8 cellular contexts compared by ENCODE assay signal in genomic region chr15:40069178-40070165, GRCh38. TPM values are rescaled to one million over a fixed set of nuclear protein-coding genes. Genes with fewer than 3 reads are reported as not detected.
DNase-seq lines count a peak whose midpoint lies in the region; ATAC-seq, FAIRE-seq and TF ChIP-seq lines count a peak whose summit lies in the region.

No MANE protein-coding gene starts in this region.

- TF ChIP-seq EP300 in GM12878 (IDR thresholded peaks at IDR 0.05; ENCODE audit: borderline replicate concordance in 1 of 2, control insufficient read depth in 1 of 2, low read depth in 2 of 2, low read length in 2 of 2): no peak

- FAIRE-seq in GM12878 (lab: Jason Lieb, UNC) (no peak), keratinocyte (lab: Jason Lieb, UNC) (no peak)

- H3K9me3 Mint-ChIP-seq in CD8-positive, alpha-beta memory T cell: no peaks in the 10 kb centered on the region
- H3K9me3 Mint-ChIP-seq in T-cell: no peaks in the 10 kb centered on the region

- no peaks in the 10 kb centered on the region for H3K9me1 ChIP-seq in keratinocyte (ENCODE audit: control insufficient read depth, extremely low read depth, insufficient read depth, low read length)

- peak overlapping the region; percentile 57 for H3K4me2 ChIP-seq in GM12878 (ENCODE audit: control insufficient read depth, insufficient read depth)
- no peak overlapping the region for H3K4me2 ChIP-seq in keratinocyte (ENCODE audit: control insufficient read depth, extremely low read depth, insufficient read depth, low read depth, low read length)

- H3K4me1 Mint-ChIP-seq in CD8-positive, alpha-beta memory T cell: peaks cover 10 to 14% (median 13%) of the 10 kb centered on the region in 3 donors
- peaks cover 13 to 19% (median 16%) of the 10 kb centered on the region in 3 donors for H3K4me1 Mint-ChIP-seq in T-cell

- TF ChIP-seq CTCF in GM12865 (IDR thresholded peaks at IDR 0.05; ENCODE audit: insufficient read depth, low read depth, low read length, missing control alignments): no peak
- no peak for TF ChIP-seq CTCF in GM12878 (IDR thresholded peaks at IDR 0.05 in 2 of 3, conservative IDR thresholded peaks at IDR 0.05 in 1 of 3; ENCODE audit: control insufficient read depth in 2 of 3, extremely low read depth in 1 of 3, insufficient read depth in 1 of 3, low read depth in 3 of 3, low read length in 3 of 3)
- TF ChIP-seq CTCF in keratinocyte (optimal IDR thresholded peaks at IDR 0.05 in 1 of 3, IDR thresholded peaks at IDR 0.05 in 1 of 3, conservative IDR thresholded peaks at IDR 0.05 in 1 of 3; ENCODE audit: extremely low read depth in 1 of 3, insufficient read depth in 2 of 3, low read length in 3 of 3): no peak

- no peak overlapping the region for H3K4me3 Mint-ChIP-seq in CD8-positive, alpha-beta memory T cell
- H3K4me3 Mint-ChIP-seq in T-cell: no peak overlapping the region

- SMC1A ChIA-PET in GM12878 (lab: Charles Lee; ENCODE audit: uncharacterized antibody, unreplicated experiment): interaction anchor here (1.0 to 43.9 kb wide), 8 partner anchors 9 to 100 kb away, joined by 3 to 981 read pairs (median 6); partner anchors contain the start of gene BMF

- peak overlapping the region; percentile 47; the same call in 1 of the 2 replicates for H3K9ac ChIP-seq in GM12878 (ENCODE audit: control insufficient read depth, insufficient read depth, low read length)
- H3K9ac ChIP-seq in keratinocyte (ENCODE audit: control insufficient read depth, extremely low read depth, insufficient read depth, low read length): no peak overlapping the region

- in situ Hi-C loops in GM12878 (cut with MboI): no loop called here

- H3K27ac ChIP-seq in GM12878 (ENCODE audit: control insufficient read depth, insufficient read depth): peak overlapping the region; percentile 66
- no peak overlapping the region for H3K27ac ChIP-seq in keratinocyte (ENCODE audit: control insufficient read depth, insufficient read depth, low read length)
- H3K27ac ChIP-seq in CD8-positive, alpha-beta memory T cell (ENCODE audit: low read depth, low read length): no peak overlapping the region

- H3K4me1 ChIP-seq in GM12878 (ENCODE audit: control insufficient read depth, insufficient read depth, low read length) (peaks cover 36% of the 10 kb centered on the region), keratinocyte (ENCODE audit: control insufficient read depth, extremely low read depth, insufficient read depth, low read length) (peaks cover 13% of the 10 kb centered on the region)
- H3K4me1 ChIP-seq in CD8-positive, alpha-beta memory T cell (ENCODE audit: insufficient read depth, low read length): peaks cover 6% of the 10 kb centered on the region

- DNase-seq in GM12865 (ENCODE audit: low read depth) (peak; percentile 90), NCI-H2029 treated with DMSO at 0.1 percent for 48 hours (lab: John Stamatoyannopoulos, UW) (peak; percentile 82), GM12878 (ENCODE audit: low read depth, low spot score) (no peak), keratinocyte (ENCODE audit: low read depth, low spot score) (no peak), smooth muscle cell of the brain vasculature (ENCODE audit: low read depth, low spot score) (peak; percentile 41), T-cell (no peak)
- no peak for DNase-seq in CD8-positive, alpha-beta memory T cell

- peak overlapping the region; percentile 82 for H2AFZ ChIP-seq in GM12878 (ENCODE audit: control insufficient read depth, low read depth, low read length)
- H2AFZ ChIP-seq in keratinocyte (ENCODE audit: control insufficient read depth, low read length): peak overlapping the region; percentile 51

- H3K36me3 ChIP-seq in GM12878 (ENCODE audit: control insufficient read depth in 2 of 2, insufficient read depth in 2 of 2, low read length in 1 of 2) (no peaks in the 10 kb centered on the region), keratinocyte (ENCODE audit: control insufficient read depth in 2 of 2, extremely low read depth in 1 of 2, insufficient read depth in 2 of 2, low read length in 2 of 2) (no peaks in the 10 kb centered on the region)
- no peaks in the 10 kb centered on the region for H3K36me3 ChIP-seq in CD8-positive, alpha-beta memory T cell (ENCODE audit: insufficient read depth, low read length)

- CTCF ChIA-PET in GM12878 (lab: Yijun Ruan, JAX) (interaction anchor here (1.5 to 23.9 kb wide), 3 partner anchors 22 to 33 kb away, joined by 7 to 578 read pairs (median 9); partner anchors contain the start of gene BMF), T-cell (lab: Charles Lee) (no interaction called here)
- CTCF ChIA-PET in CD8-positive, alpha-beta memory T cell (lab: Charles Lee): interaction anchor here (1.2 to 7.7 kb wide), 3 partner anchors 16 to 205 kb away, joined by 3 to 30 read pairs (median 3); no protein-coding TSS in a partner anchor

- BruUV-seq in GM12878 (replicated peaks; lab: Mats Ljungman, UMichigan): no TSS peak

- intact Hi-C loops in GM12878 (cut with micrococcal nuclease; ENCODE audit: unreplicated experiment): loop anchor here (1.0 kb wide), 1 partner anchor 29 kb away; no protein-coding TSS in a partner anchor

- H3K27ac Mint-ChIP-seq in CD8-positive, alpha-beta memory T cell: no peak overlapping the region
- no peak overlapping the region for H3K27ac Mint-ChIP-seq in T-cell

- POLR2A ChIA-PET in GM12878 (lab: Charles Lee) (interaction anchor here (1.0 to 12.9 kb wide), 5 partner anchors 10 to 37 kb away, joined by 5 to 208 read pairs (median 5); no protein-coding TSS in a partner anchor), T-cell (lab: Charles Lee) (no interaction called here)
- POLR2A ChIA-PET in CD8-positive, alpha-beta memory T cell (lab: Charles Lee): no interaction called here

- no peak for TF ChIP-seq RAD21 in GM12878 (IDR thresholded peaks at IDR 0.05; ENCODE audit: insufficient read depth, low read depth, low read length)

- H3K9me3 ChIP-seq in GM12878 (replicated peaks; ENCODE audit: control insufficient read depth, insufficient read depth, low read length) (no peaks in the 10 kb centered on the region; the same call in 2 of the 3 replicates), keratinocyte (ENCODE audit: control insufficient read depth, low read depth, low read length) (no peaks in the 10 kb centered on the region)
- H3K9me3 ChIP-seq in CD8-positive, alpha-beta memory T cell (ENCODE audit: low read length): no peaks in the 10 kb centered on the region

- H3K4me3 ChIP-seq in GM12865 (ENCODE audit: low read depth, low read length): peak overlapping the region; percentile 58
- H3K4me3 ChIP-seq in GM12878: no peak overlapping the region; the same call in 1 of the 2 replicates
- H3K4me3 ChIP-seq in keratinocyte (ENCODE audit: control insufficient read depth in 2 of 3, extremely low read depth in 1 of 3, insufficient read depth in 2 of 3, low read depth in 1 of 3, low read length in 3 of 3): no peak overlapping the region
- H3K4me3 ChIP-seq in CD8-positive, alpha-beta memory T cell (ENCODE audit: low read length): no peak overlapping the region

- RAD21 ChIA-PET in GM12878 (lab: Charles Lee; ENCODE audit: unreplicated experiment): interaction anchor here (1.3 to 21.0 kb wide), 5 partner anchors 14 to 136 kb away, joined by 4 to 509 read pairs (median 7); partner anchors contain the start of genes BMF and EIF2AK4

- TF ChIP-seq POLR2A in GM12878 (IDR thresholded peaks at IDR 0.05; ENCODE audit: low read depth, low read length): peak; percentile 79

- no peaks in the 10 kb centered on the region for H3K36me3 Mint-ChIP-seq in CD8-positive, alpha-beta memory T cell
- no peaks in the 10 kb centered on the region for H3K36me3 Mint-ChIP-seq in T-cell

- WGBS in GM12878 (ENCODE audit: insufficient coverage, insufficient replicate concordance, low lambda C conversion rate, missing lambda C conversion rate): 21% methylated on average over 28 of the region's 32 CpGs

- no peaks in the 10 kb centered on the region for H4K20me1 ChIP-seq in GM12878 (ENCODE audit: control insufficient read depth, insufficient read depth)
- H4K20me1 ChIP-seq in keratinocyte (ENCODE audit: control insufficient read depth, extremely low read depth, insufficient read depth, low read length): no peaks in the 10 kb centered on the region

- H3K27me3 Mint-ChIP-seq in CD8-positive, alpha-beta memory T cell: no peaks in the 10 kb centered on the region
- H3K27me3 Mint-ChIP-seq in T-cell: peaks cover 4 to 9% of the 10 kb centered on the region in 2 donors

- peak; percentile 59 for ATAC-seq in HG02642 (IDR thresholded peaks at IDR 0.05; ENCODE audit: poor library complexity, unreplicated experiment)
- ATAC-seq in GM12878: peak; percentile 88
- ATAC-seq in T-cell (replicated peaks in 1 of 4): no peak

- H3K27me3 ChIP-seq in GM12878 (replicated peaks in 1 of 2; ENCODE audit: control insufficient read depth in 2 of 2, insufficient read depth in 2 of 2, low read length in 1 of 2) (no peaks in the 10 kb centered on the region), keratinocyte (ENCODE audit: control insufficient read depth, extremely low read depth, insufficient read depth, low read length) (peaks cover 8% of the 10 kb centered on the region)
- no peaks in the 10 kb centered on the region for H3K27me3 ChIP-seq in CD8-positive, alpha-beta memory T cell (ENCODE audit: insufficient read depth, low read length, poor library complexity, severe bottlenecking)

- dilution Hi-C loops in keratinocyte (cut with MboI; ENCODE audit: extremely low pct_ligation_motif_present, low sequenced_read_pairs): no loop called here

- H3K79me2 ChIP-seq in GM12878 (ENCODE audit: control insufficient read depth, insufficient read depth, low read length) (no peaks in the 10 kb centered on the region), keratinocyte (ENCODE audit: control insufficient read depth, insufficient read depth, low read length) (no peaks in the 10 kb centered on the region)

RNA-seq across cellular contexts. Expression of gene SRP14, which starts 30.5 kb away (rescaled TPM):
- total RNA-seq in GM12878 (2013; cell fraction: nucleolus; rRNA removed): 27.7 and 29.4 TPM in 2 replicates
- total RNA-seq in GM12878 (2014; rRNA removed) (273 and 320 TPM in 2 replicates), GM12878 (2014; rRNA removed; fragmentation: Illumina TruSeq; extraction: Trizol) (181 and 189 TPM in 2 replicates), GM12878 (2021) (141 TPM in 2 replicates), T-cell (100 to 1,000 TPM; 115 to 128 (median 119) TPM)
- 301 TPM for polyA plus RNA-seq in GM12878 (2011; ENCODE audit: low read depth)
- polyA plus RNA-seq in GM12878 (2011; rRNA removed) (431 and 589 TPM in 2 replicates), GM12878 (2014; fragmentation: Illumina TruSeq; extraction: Trizol) (364 and 455 TPM in 2 replicates), GM12878 (2014; fragmentation: Nextera tagmentation; extraction: Ambion mirVana) (1,000 to 10,000 TPM; 1,041 to 1,182 TPM), GM12878 (2014; rRNA removed) (546 and 554 TPM in 2 replicates), GM12878 (2016; fragmentation: Nextera tagmentation; extraction: Ambion mirVana) (100 to 1,000 TPM; 806 to 826 TPM), keratinocyte (272 to 407 TPM (median 324 TPM) in 3 replicates)
- polyA plus RNA-seq in GM12878 (2011; cell fraction: cytosol; rRNA removed): 161 and 219 TPM in 2 replicates
- polyA plus RNA-seq in GM12878 (2011; cell fraction: nucleus; rRNA removed): 122 and 149 TPM in 2 replicates
- polyA plus RNA-seq in GM12878 (2012): 239 and 266 TPM in 2 replicates
- polyA minus RNA-seq in GM12878 (2011; rRNA and poly(A)+ RNA removed): 69.2 and 71.6 TPM in 2 replicates
- 31.9 and 39.9 TPM in 2 replicates for polyA minus RNA-seq in GM12878 (2011; cell fraction: cytosol; rRNA and poly(A)+ RNA removed)
- polyA minus RNA-seq in GM12878 (2011; cell fraction: nucleus; rRNA and poly(A)+ RNA removed): 33.1 and 43.4 TPM in 2 replicates
- polyA plus RNA-seq in keratinocyte (2011; ENCODE audit: low read depth): 2,431 TPM
- polyA plus RNA-seq in keratinocyte (2011; cell fraction: cytosol; rRNA removed): 406 and 414 TPM in 2 replicates
- polyA plus RNA-seq in keratinocyte (2011; cell fraction: nucleus; rRNA removed): 131 and 140 TPM in 2 replicates
- 226 and 292 TPM in 2 replicates for polyA plus RNA-seq in keratinocyte (2012; ENCODE audit: low replicate concordance)
- 16.3 to 86.8 TPM (median 71.1 TPM) in 3 replicates for polyA minus RNA-seq in keratinocyte
- polyA minus RNA-seq in keratinocyte (2011; cell fraction: cytosol; rRNA and poly(A)+ RNA removed): 121 TPM
- polyA minus RNA-seq in keratinocyte (2011; cell fraction: nucleus; rRNA and poly(A)+ RNA removed): 18.7 and 29.6 TPM in 2 replicates
- total RNA-seq in CD8-positive, alpha-beta memory T cell: 100 to 1,000 TPM; 202 to 203 TPM
- 835 TPM for polyA plus RNA-seq in CD8-positive, alpha-beta memory T cell

RNA-seq across cellular contexts. Expression of gene BMF, which starts 39.2 kb away (rescaled TPM):
- total RNA-seq in GM12878 (2013; cell fraction: nucleolus; rRNA removed): 43.4 and 50.5 TPM in 2 replicates
- total RNA-seq in GM12878 (2014; rRNA removed) (17.3 and 19.2 TPM in 2 replicates), GM12878 (2014; rRNA removed; fragmentation: Illumina TruSeq; extraction: Trizol) (16.4 and 20.1 TPM in 2 replicates), GM12878 (2021) (34.9 and 35.7 TPM in 2 replicates), T-cell (10 to 100 TPM in 3 of 5 donors, 1 to 10 TPM in 2; 6.6 to 46.7 (median 42.4) TPM)
- polyA plus RNA-seq in GM12878 (2011; ENCODE audit: low read depth): 20.0 TPM
- polyA plus RNA-seq in GM12878 (2011; rRNA removed) (14.7 and 22.1 TPM in 2 replicates), GM12878 (2014; fragmentation: Illumina TruSeq; extraction: Trizol) (17.4 and 23.8 TPM in 2 replicates), GM12878 (2014; fragmentation: Nextera tagmentation; extraction: Ambion mirVana) (1 to 10 TPM in 1 of 2 experiments, under 1 TPM in 1; 0.82 to 1.3 TPM), GM12878 (2014; rRNA removed) (26.8 and 27.5 TPM in 2 replicates), GM12878 (2016; fragmentation: Nextera tagmentation; extraction: Ambion mirVana) (1 to 10 TPM; 4.0 to 4.2 TPM), keratinocyte (0.05 to 0.30 TPM (median 0.13 TPM) in 3 replicates)
- polyA plus RNA-seq in GM12878 (2011; cell fraction: cytosol; rRNA removed): 27.1 and 27.9 TPM in 2 replicates
- polyA plus RNA-seq in GM12878 (2011; cell fraction: nucleus; rRNA removed): 24.6 and 24.9 TPM in 2 replicates
- 26.9 and 30.0 TPM in 2 replicates for polyA plus RNA-seq in GM12878 (2012)
- polyA minus RNA-seq in GM12878 (2011; rRNA and poly(A)+ RNA removed): 21.4 and 35.2 TPM in 2 replicates
- 8.8 and 9.4 TPM in 2 replicates for polyA minus RNA-seq in GM12878 (2011; cell fraction: cytosol; rRNA and poly(A)+ RNA removed)
- polyA minus RNA-seq in GM12878 (2011; cell fraction: nucleus; rRNA and poly(A)+ RNA removed): 9.3 and 14.4 TPM in 2 replicates
- 0.07 TPM for polyA plus RNA-seq in keratinocyte (2011; ENCODE audit: low read depth)
- 0.04 and 0.12 TPM in 2 replicates for polyA plus RNA-seq in keratinocyte (2011; cell fraction: cytosol; rRNA removed)
- polyA plus RNA-seq in keratinocyte (2011; cell fraction: nucleus; rRNA removed): 0.15 and 0.72 TPM in 2 replicates
- polyA plus RNA-seq in keratinocyte (2012; ENCODE audit: low replicate concordance): 0.02 and 0.24 TPM in 2 replicates
- polyA minus RNA-seq in keratinocyte: 0.16 to 0.36 TPM (median 0.16 TPM) in 3 replicates
- not detected for polyA minus RNA-seq in keratinocyte (2011; cell fraction: cytosol; rRNA and poly(A)+ RNA removed)
- polyA minus RNA-seq in keratinocyte (2011; cell fraction: nucleus; rRNA and poly(A)+ RNA removed): 0.32 and 1.0 TPM in 2 replicates
- total RNA-seq in CD8-positive, alpha-beta memory T cell: 10 to 100 TPM; 15.3 to 16.8 TPM
- polyA plus RNA-seq in CD8-positive, alpha-beta memory T cell: 2.3 TPM

Comparison
In these comparisons a context has a peak if more than half of its experiments do, and no peak if none do; other contexts are left out.
1. DNase-seq: peak in GM12865 (single experiment), NCI-H2029 treated with DMSO at 0.1 percent for 48 hours (single experiment) and smooth muscle cell of the brain vasculature (single experiment); none in GM12878 (single experiment), keratinocyte (single experiment), CD8-positive, alpha-beta memory T cell (0 of 5) and T-cell (0 of 34).
2. ATAC-seq: peak in HG02642 (single experiment) and GM12878 (single experiment); none in T-cell (0 of 4).
3. CTCF ChIA-PET loops: an anchor here in GM12878 (1.5 to 23.9 kb wide) and CD8-positive, alpha-beta memory T cell (1.2 to 7.7 kb wide); none called in T-cell.